In genomic region chr1:1407101-1407956, GRCh38 we compare ENCODE assay signal across 8 cellular contexts. TPM values are rescaled to one million over a fixed set of nuclear protein-coding genes. Genes with fewer than 3 reads are reported as not detected.
DNase-seq lines count a peak whose midpoint lies in the region; FAIRE-seq and TF ChIP-seq lines count a peak whose summit lies in the region.

Gene MRPL20, minus strand, starts transcription at chr1:1407293. Its CDS starts 76 bp downstream, at chr1:1407217.

- peak within 1 kb of the TSS; percentile 48 for H4K8ac ChIP-seq in neuronal stem cell (ENCODE audit: low read depth, low read length)

- peak within 1 kb of the TSS; percentile 96 for H3K9ac ChIP-seq in neuronal stem cell (ENCODE audit: low read depth, low read length, poor library complexity)

- H2BK5ac ChIP-seq in neuronal stem cell (ENCODE audit: low read length) = peak within 1 kb of the TSS; percentile 78

- peak within 1 kb of the TSS; percentile 56 for H4K91ac ChIP-seq in neuronal stem cell (ENCODE audit: low read depth, low read length, poor library complexity)

- H3K27me3 ChIP-seq in SJSA1 (replicated peaks) (no peaks in the 10 kb centered on the region), neuronal stem cell (ENCODE audit: control insufficient read depth in 3 of 3, insufficient read depth in 3 of 3, low read depth in 1 of 3, low read length in 3 of 3) (no peaks in the 10 kb centered on the region)

- peak within 1 kb of the TSS; percentile 87 for H2BK120ac ChIP-seq in neuronal stem cell (ENCODE audit: low read depth, low read length)

- H3K18ac ChIP-seq in neuronal stem cell (ENCODE audit: low read length) = peak within 1 kb of the TSS; percentile 99

- FAIRE-seq in frontal cortex (lab: Jason Lieb, UNC) = no peak

- peaks cover 22% of the 10 kb centered on the region for H3K79me1 ChIP-seq in neuronal stem cell (ENCODE audit: low read depth, low read length)

- peak within 1 kb of the TSS; percentile 41 for H2BK12ac ChIP-seq in neuronal stem cell (ENCODE audit: low read length)

- H3K27ac ChIP-seq in SJSA1 (peak within 1 kb of the TSS; percentile 25; the same call in 1 of the 2 replicates), neuronal stem cell (replicated peaks; ENCODE audit: low read length) (peak within 1 kb of the TSS; percentile 61)

- H2AK5ac ChIP-seq in neuronal stem cell (ENCODE audit: low read depth, low read length) = peak within 1 kb of the TSS; percentile 99

- peak within 1 kb of the TSS; percentile 66 for H3K4ac ChIP-seq in neuronal stem cell (ENCODE audit: low read length)

- TF ChIP-seq CTCF in subcutaneous adipose tissue (IDR thresholded peaks at IDR 0.05; ENCODE audit: low read depth) = no peak

- H3K4me1 ChIP-seq in SJSA1 (replicated peaks) (peaks cover 16% of the 10 kb centered on the region), neuronal stem cell (ENCODE audit: control insufficient read depth in 2 of 2, insufficient read depth in 1 of 2, low read depth in 1 of 2, low read length in 2 of 2) (peaks cover 7 to 15% of the 10 kb centered on the region in 2 donors)

- H3K9me3 ChIP-seq in SJSA1 (replicated peaks) (0 out of 2 replicates have a peak, but pooled peaks cover 2% of the 10 kb centered on the region), neuronal stem cell (replicated peaks in 1 of 2; ENCODE audit: control insufficient read depth in 2 of 2, insufficient read depth in 1 of 2, low read depth in 1 of 2, low read length in 2 of 2) (no peaks in the 10 kb centered on the region)

- H3K23ac ChIP-seq in neuronal stem cell (ENCODE audit: low read depth, low read length, poor library complexity) = peak within 1 kb of the TSS; percentile 100

- H3K4me2 ChIP-seq in neuronal stem cell (ENCODE audit: insufficient read depth, low read length, poor library complexity, severe bottlenecking) = peak within 1 kb of the TSS; percentile 77

- H2AFZ ChIP-seq in neuronal stem cell (ENCODE audit: low read length) = peak within 1 kb of the TSS; percentile 88

- DNase-seq in GM04503 (ENCODE audit: low read depth) = peak; percentile 56
- DNase-seq in HEK293T (ENCODE audit: extremely low spot score) = peak; percentile 93
- DNase-seq in MV-4-11 (lab: John Stamatoyannopoulos, UW) = peak; percentile 89
- peak; percentile 76 to 92 for DNase-seq in SJSA1 (ENCODE audit: low read depth in 1 of 2, low spot score in 2 of 2)
- peak; percentile 92 to 95 (median 92) for DNase-seq in activated naive CD4-positive, alpha-beta T cell (lab: John Stamatoyannopoulos, UW)
- peak; percentile 99 to 100 for DNase-seq in frontal cortex (ENCODE audit: low spot score in 2 of 2)
- peak; percentile 85 for DNase-seq in neuronal stem cell (ENCODE audit: low spot score)

- H3K36me3 ChIP-seq in SJSA1 (peaks cover 61% of the 10 kb centered on the region), neuronal stem cell (replicated peaks in 1 of 2; ENCODE audit: control insufficient read depth in 2 of 2, insufficient read depth in 2 of 2, low read length in 2 of 2) (peaks cover 25 to 54% of the 10 kb centered on the region in 2 donors)

- H3K14ac ChIP-seq in neuronal stem cell (ENCODE audit: low read length) = peak within 1 kb of the TSS; percentile 82

- peak within 1 kb of the TSS; percentile 49 for H2BK15ac ChIP-seq in neuronal stem cell (ENCODE audit: low read length)

- CTCF ChIA-PET in HEK293T (lab: Yijun Ruan, JAX) = interaction anchor here (0.6 kb wide), 1 partner anchor 36 kb away, joined by 3 read pairs; no protein-coding TSS in a partner anchor

- WGBS in neuronal stem cell (ENCODE audit: extremely low coverage in 2 of 2, insufficient read length in 2 of 2, insufficient replicate concordance in 1 of 2), 2 donors = no CpG with 5 or more reads among the region's 96 CpGs

- POLR2A ChIA-PET in HEK293T (lab: Yijun Ruan, JAX) = interaction anchor here (0.6 to 2.1 kb wide), 18 partner anchors 8 to 102 kb away, joined by 3 to 15 read pairs (median 6); partner anchors contain the start of genes ANKRD65, ATAD3C, AURKAIP1 and CCNL2

- H3K4me3 ChIP-seq in SJSA1 = peak within 1 kb of the TSS; percentile 75
- H3K4me3 ChIP-seq in neuronal stem cell (ENCODE audit: low read length in 2 of 2) = peak within 1 kb of the TSS; percentile 89 to 93

TF ChIP-seq in HEK293T, 16 proteins besides CTCF, POLR2A, EP300 and RAD21:
- TF ChIP-seq ELF4 (IDR thresholded peaks at IDR 0.05) (peak; percentile 91), LEF1 (IDR thresholded peaks at IDR 0.05; ENCODE audit: borderline replicate concordance) (peak; percentile 42; the same call in 1 of the 2 replicates), SUZ12 (IDR thresholded peaks at IDR 0.05) (no peak), ARNT (IDR thresholded peaks at IDR 0.05) (0 out of 2 replicates have a peak, but pooled peaks have one; percentile 13), FOXK2 (IDR thresholded peaks at IDR 0.05) (no peak), L3MBTL2 (conservative IDR thresholded peaks at IDR 0.05) (no peak), TARDBP (IDR thresholded peaks at IDR 0.05) (no peak), CTBP1 (IDR thresholded peaks at IDR 0.05; ENCODE audit: borderline replicate concordance) (no peak), PKNOX1 (IDR thresholded peaks at IDR 0.05) (peak; percentile 58; the same call in 1 of the 2 replicates), HDGF (IDR thresholded peaks at IDR 0.05; ENCODE audit: borderline replicate concordance) (no peak), NFRKB (IDR thresholded peaks at IDR 0.05) (no peak)

RNA-seq across cellular contexts. Expression of gene MRPL20, which starts in this region (rescaled TPM):
- total RNA-seq in SJSA1 (2014; rRNA removed; shearing (Covaris generic)) = 184 and 203 TPM in 2 replicates
- total RNA-seq in frontal cortex (54.6 TPM), subcutaneous adipose tissue (100 to 1,000 TPM in 3 of 4 donors, 10 to 100 TPM in 1; 87.9 to 222 (median 116) TPM)
- 132 TPM for polyA plus RNA-seq in neuronal stem cell (2013, experiment 1 of 2)
- polyA plus RNA-seq in neuronal stem cell (2013, experiment 2 of 2) = 135 TPM

Comparison
In these comparisons a context has a peak if more than half of its experiments do, and no peak if none do; other contexts are left out.
1. Peak in every context shown above with its lines: DNase-seq, H3K4me3 ChIP-seq and H3K27ac ChIP-seq.